ENCODE assay signal across 1 cellular context in genomic region chr22:23014250-23014649, GRCh38.
TF ChIP-seq lines count a peak whose summit lies in the region.

No MANE protein-coding gene starts in this region.

TF ChIP-seq in K562, 482 proteins besides CTCF, POLR2A, EP300 and RAD21 (continued from another document):
- TF ChIP-seq E2F4 (CRISPR knock-in tag; IDR thresholded peaks at IDR 0.05; ENCODE audit: low read depth) (no peak), FOXP1 (CRISPR knock-in tag; IDR thresholded peaks at IDR 0.05) (0 out of 2 replicates have a peak, but pooled peaks have one; percentile 32), ZNF217 (CRISPR knock-in tag; IDR thresholded peaks at IDR 0.05) (no peak), CEBPB (tag; IDR thresholded peaks at IDR 0.05) (no peak), FOXO4 (CRISPR knock-in tag; IDR thresholded peaks at IDR 0.05) (no peak), STAT6 (CRISPR knock-in tag; IDR thresholded peaks at IDR 0.05) (peak; percentile 72; the same call in 1 of the 2 replicates), GATA2 (CRISPR knock-in tag; IDR thresholded peaks at IDR 0.05) (no peak), ZBTB7A (IDR thresholded peaks at IDR 0.05; ENCODE audit: borderline replicate concordance, control insufficient read depth, low read depth, low read length) (no peak), SPI1 (IDR thresholded peaks at IDR 0.05; ENCODE audit: borderline replicate concordance, low read depth, low read length) (no peak), MGA (IDR thresholded peaks at IDR 0.05) (no peak), RBFOX2 (IDR thresholded peaks at IDR 0.05; ENCODE audit: low read depth, low read length) (no peak), SRSF1 (IDR thresholded peaks at IDR 0.05; ENCODE audit: low read depth, low read length) (no peak), MED1 (CRISPR knock-in tag; IDR thresholded peaks at IDR 0.05; ENCODE audit: borderline replicate concordance) (0 out of 2 replicates have a peak, but pooled peaks have one; percentile 76), BRCA1 (IDR thresholded peaks at IDR 0.05) (no peak), BRCA1 (CRISPR knock-in tag; IDR thresholded peaks at IDR 0.05) (peak; percentile 81; the same call in 1 of the 2 replicates), ZNF146 (CRISPR knock-in tag; IDR thresholded peaks at IDR 0.05; ENCODE audit: unreplicated experiment) (no peak), RFX5 (IDR thresholded peaks at IDR 0.05; ENCODE audit: low read depth, low read length) (no peak)
